ENCODE assay signal across 10 cellular contexts in the genomic region with DNA sequence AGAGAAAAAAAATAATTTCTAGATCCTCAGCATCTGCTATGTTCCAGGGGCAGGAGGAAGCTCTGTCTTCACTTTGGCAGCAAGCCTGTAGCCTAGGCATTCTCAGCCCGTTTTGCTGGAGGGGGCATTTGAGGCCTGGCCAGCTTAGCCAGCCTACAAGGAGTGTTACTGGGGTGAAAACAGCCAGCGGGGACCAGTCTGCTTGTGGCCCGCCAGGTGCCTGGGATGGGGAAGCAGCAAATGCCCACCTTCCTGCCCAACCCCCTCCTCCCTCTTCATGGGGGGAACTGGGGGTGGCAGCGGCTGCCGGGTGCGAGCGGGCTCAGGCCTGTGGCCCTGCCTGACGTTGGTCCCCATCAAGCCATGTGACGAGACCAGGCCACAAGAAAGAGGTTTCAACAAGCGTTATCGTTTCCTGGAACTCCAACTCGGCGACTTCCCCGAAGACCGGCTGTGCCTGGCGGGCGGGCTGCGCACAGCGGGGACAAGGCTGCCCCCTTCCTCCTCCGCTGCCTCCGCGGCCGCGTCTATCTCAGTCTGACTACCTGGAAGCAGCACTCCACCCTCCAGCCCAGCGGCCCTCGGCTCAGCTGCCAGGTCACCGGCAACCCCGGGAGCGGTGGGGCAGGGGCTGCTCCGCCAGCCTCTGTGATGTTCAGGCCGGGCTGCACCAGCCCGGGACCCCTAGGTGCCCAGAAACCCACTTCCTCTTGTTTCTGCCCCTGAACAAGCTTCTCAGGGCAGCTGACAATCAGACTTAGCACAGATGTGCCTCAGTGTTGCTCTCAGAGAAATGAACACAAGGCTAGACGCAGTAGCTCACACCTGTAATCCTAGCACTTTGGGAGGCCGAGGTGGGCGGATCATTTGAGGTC. TPM values are rescaled to one million over a fixed set of nuclear protein-coding genes. Genes with fewer than 3 reads are reported as not detected.
DNase-seq lines count a peak whose midpoint lies in the region; ATAC-seq and TF ChIP-seq lines count a peak whose summit lies in the region.
"Had no signal": no experiment of that assay in that cellular context is flagged by ENCODE, and none has a peak within 500 bp of the region (broad histone marks: within the 10 kb centered on the region; RNA-seq: fewer than 3 reads in every experiment).

No MANE protein-coding gene starts in this region.

- peak; percentile 75 for DNase-seq in activated CD8-positive, alpha-beta memory T cell treated with anti-CD3 and anti-CD28 coated beads, Interleukin-2, amount 50 U/mL, for 1 hour (ENCODE audit: extremely low read depth)
- DNase-seq in right cardiac atrium (peak; percentile 47 to 77 (median 76)), amniotic stem cell (lab: John Stamatoyannopoulos, UW) (no peak), prostate gland (ENCODE audit: low spot score) (no peak), NCI-H146 treated with DMSO at 0.1 percent for 48 hours (lab: John Stamatoyannopoulos, UW; ENCODE audit: unreplicated experiment) (no peak)
- peak; percentile 87 to 89 for DNase-seq in stimulated activated CD8-positive, alpha-beta memory T cell treated with anti-CD3 and anti-CD28 coated beads, Interleukin-2, amount 100 ng/mL, for 48 hours (ENCODE audit: low read depth in 2 of 2)

- WGBS in right cardiac atrium = 30% methylated on average over 35 of the region's 35 CpGs
- WGBS in prostate gland = 37% methylated on average over 35 of the region's 35 CpGs

- no peaks in the 10 kb centered on the region for H3K36me3 ChIP-seq in prostate gland

- no peak for TF ChIP-seq POLR2A in prostate gland (IDR thresholded peaks at IDR 0.05)

- ATAC-seq in GM19328 (IDR thresholded peaks at IDR 0.05; ENCODE audit: unreplicated experiment) = peak; percentile 55
- ATAC-seq in HG03521 (IDR thresholded peaks at IDR 0.05; ENCODE audit: unreplicated experiment) = peak; percentile 56
- peak; percentile 25 to 56 for ATAC-seq in right cardiac atrium
- ATAC-seq: Panc1 had no signal

- TF ChIP-seq CTCF in prostate gland (IDR thresholded peaks at IDR 0.05) = no peak

- intact Hi-C loops in right cardiac atrium (cut with DNase I) (no loop called here), prostate gland (cut with DNase I) (no loop called here)

- H3K27me3 ChIP-seq in right cardiac atrium (ENCODE audit: control insufficient read depth, insufficient read depth) (no peaks in the 10 kb centered on the region), prostate gland (replicated peaks; ENCODE audit: insufficient read depth) (no peaks in the 10 kb centered on the region)

- H3K9me3 ChIP-seq in right cardiac atrium (ENCODE audit: control insufficient read depth, low read length) (no peaks in the 10 kb centered on the region), prostate gland (no peaks in the 10 kb centered on the region)

- H3K27ac ChIP-seq in right cardiac atrium (ENCODE audit: low read length) (no peak overlapping the region), prostate gland (no peak overlapping the region)

- H3K4me3 ChIP-seq in right cardiac atrium (ENCODE audit: low read length) (no peak overlapping the region), prostate gland (no peak overlapping the region)

- H3K4me1 ChIP-seq in right cardiac atrium (ENCODE audit: control insufficient read depth, insufficient read depth, low read length) (no peaks in the 10 kb centered on the region), prostate gland (replicated peaks) (no peaks in the 10 kb centered on the region)

RNA-seq across cellular contexts. Expression of a gene that starts 22.9 kb away (rescaled TPM):
- 1 to 10 TPM in 3 of 4 donors, under 1 TPM in 1; 0.96 to 5.5 (median 2.2) TPM for total RNA-seq in right cardiac atrium
- 2.1 TPM for polyA plus RNA-seq in right cardiac atrium
- total RNA-seq in prostate gland = 1 to 10 TPM; 2.6 to 8.2 TPM

RNA-seq across cellular contexts. Expression of a gene that starts 36.0 kb away (rescaled TPM):
- not detected for total RNA-seq in right cardiac atrium
- polyA plus RNA-seq in right cardiac atrium = not detected
- not detected for total RNA-seq in prostate gland
- polyA plus RNA-seq: keratinocyte had no signal

RNA-seq across cellular contexts. Expression of a gene that starts 40.3 kb away (rescaled TPM):
- total RNA-seq in right cardiac atrium = not detected
- not detected for polyA plus RNA-seq in right cardiac atrium
- total RNA-seq in prostate gland = not detected
- polyA plus RNA-seq: keratinocyte had no signal

RNA-seq across cellular contexts. Expression of a gene that starts 43.2 kb away (rescaled TPM):
- total RNA-seq in right cardiac atrium = not detected
- polyA plus RNA-seq in right cardiac atrium = not detected
- total RNA-seq in prostate gland = 100 to 1,000 TPM in 1 of 2 donors, not detected in 1; 343 TPM
- polyA plus RNA-seq: keratinocyte had no signal

RNA-seq across cellular contexts. Expression of a gene that starts 48.0 kb away (rescaled TPM):
- total RNA-seq in right cardiac atrium (not detected), prostate gland (100 to 1,000 TPM in 1 of 2 donors, 1 to 10 TPM in 1; 1.8 to 992 TPM)
- polyA plus RNA-seq in right cardiac atrium = not detected
- polyA plus RNA-seq: keratinocyte had no signal

Comparison
In these comparisons a context has a peak if more than half of its experiments do, and no peak if none do; other contexts are left out.
1. DNase-seq: peak in activated CD8-positive, alpha-beta memory T cell treated with anti-CD3 and anti-CD28 coated beads, Interleukin-2, amount 50 U/mL, for 1 hour (single experiment), right cardiac atrium (3 of 3) and stimulated activated CD8-positive, alpha-beta memory T cell treated with anti-CD3 and anti-CD28 coated beads, Interleukin-2, amount 100 ng/mL, for 48 hours (2 of 2); none in amniotic stem cell (single experiment), prostate gland (single experiment) and NCI-H146 treated with DMSO at 0.1 percent for 48 hours (single experiment).
2. Peak in every context shown above with its lines, with median percentiles within 50 percentile points of each other: ATAC-seq.